ENCODE assay signal across 23 cellular contexts in the genomic region with DNA sequence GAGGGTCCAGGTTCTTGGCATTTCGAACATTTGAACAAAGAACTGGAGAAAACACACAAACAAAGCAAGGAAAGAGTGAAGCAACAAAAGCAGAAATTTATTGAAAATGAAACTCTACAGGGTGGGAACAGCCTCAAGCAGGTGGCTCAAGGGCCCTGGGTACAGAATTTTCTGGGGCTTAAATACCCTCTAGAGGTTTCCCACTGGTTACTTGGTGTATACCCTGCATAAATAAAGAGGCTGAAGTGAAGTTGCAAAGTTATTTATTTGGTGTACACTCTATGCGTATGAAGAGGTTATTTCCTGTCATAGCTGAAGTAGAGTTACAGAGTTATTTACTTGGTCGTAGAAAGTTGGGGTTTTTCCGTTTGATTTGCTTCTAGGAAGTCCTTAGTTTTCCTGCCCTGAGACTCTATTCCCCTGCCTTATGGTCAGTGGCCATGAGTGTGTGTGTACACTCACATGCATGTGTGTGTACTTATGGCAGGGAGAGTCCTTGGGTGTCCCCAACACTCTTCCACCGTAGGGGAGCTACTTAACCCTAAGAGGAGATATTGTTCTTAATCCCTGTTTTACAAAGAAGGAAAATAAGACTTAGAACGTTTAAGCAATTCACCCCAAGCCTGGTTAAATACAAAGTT. TPM values are rescaled to one million over a fixed set of nuclear protein-coding genes. Genes with fewer than 3 reads are reported as not detected.
A peak's percentile ranks its signal among the peaks of the same experiment; 100 is the strongest.
DNase-seq lines count a peak whose midpoint lies in the region; ATAC-seq, FAIRE-seq and TF ChIP-seq lines count a peak whose summit lies in the region.
"Had no signal": no experiment of that assay in that cellular context is flagged by ENCODE, and none has a peak within 500 bp of the region (broad histone marks: within the 10 kb centered on the region; RNA-seq: fewer than 3 reads in every experiment).

No MANE protein-coding gene starts in this region.

- H4K20me1 ChIP-seq in GM23338 (replicated peaks; ENCODE audit: insufficient read depth) (no peaks in the 10 kb centered on the region), GM12878 (ENCODE audit: control insufficient read depth, insufficient read depth) (no peaks in the 10 kb centered on the region)
- H4K20me1 ChIP-seq: BLaER1 had no signal

- no peaks in the 10 kb centered on the region for H3K9me3 Mint-ChIP-seq in GM23338
- H3K9me3 Mint-ChIP-seq in activated CD8-positive, alpha-beta memory T cell treated with anti-CD3 and anti-CD28 coated beads, Interleukin-2, amount 10 ng/mL, durations not matched to agents 7 days and 5 days (ENCODE audit: low read depth), result no peaks in the 10 kb centered on the region
- H3K9me3 Mint-ChIP-seq: CD4-positive, alpha-beta T cell had no signal

- no peak for TF ChIP-seq EP300 in GM12878 (IDR thresholded peaks at IDR 0.05; ENCODE audit: borderline replicate concordance in 1 of 2, control insufficient read depth in 1 of 2, low read depth in 2 of 2, low read length in 2 of 2)

- no TSS peak for BruUV-seq in GM12878 (replicated peaks; lab: Mats Ljungman, UMichigan)

- H3K9ac ChIP-seq in GM12878 (ENCODE audit: control insufficient read depth, insufficient read depth, low read length), result no peak overlapping the region
- H3K9ac ChIP-seq: BLaER1, SK-N-SH had no signal

- H3K27ac ChIP-seq in GM23338 (ENCODE audit: low read depth) (no peak overlapping the region), GM12878 (ENCODE audit: control insufficient read depth, insufficient read depth) (no peak overlapping the region), upper lobe of right lung (no peak overlapping the region)
- H3K27ac ChIP-seq: BLaER1, HL-60 had no signal

- peaks cover 3% of the 10 kb centered on the region for H3K27me3 Mint-ChIP-seq in GM23338 (ENCODE audit: insufficient read depth, low read depth, poor library complexity)
- H3K27me3 Mint-ChIP-seq in activated CD8-positive, alpha-beta memory T cell treated with anti-CD3 and anti-CD28 coated beads, Interleukin-2, amount 10 ng/mL, durations not matched to agents 7 days and 5 days, result peaks cover 51% of the 10 kb centered on the region

- TF ChIP-seq POLR2A in GM12878 (IDR thresholded peaks at IDR 0.05; ENCODE audit: low read depth, low read length), result no peak

- SMC1A ChIA-PET in GM12878 (lab: Charles Lee; ENCODE audit: uncharacterized antibody, unreplicated experiment), result interaction anchor here (0.7 to 2.3 kb wide), 6 partner anchors 7 to 1309 kb away, joined by 3 to 9 read pairs (median 3); no protein-coding TSS in a partner anchor

- no peak overlapping the region for H3K27ac Mint-ChIP-seq in GM23338
- no peak overlapping the region for H3K27ac Mint-ChIP-seq in activated CD8-positive, alpha-beta memory T cell treated with anti-CD3 and anti-CD28 coated beads, Interleukin-2, amount 10 ng/mL, durations not matched to agents 7 days and 5 days
- H3K27ac Mint-ChIP-seq: CD4-positive, alpha-beta T cell had no signal

- RAD21 ChIA-PET in GM12878 (lab: Charles Lee; ENCODE audit: unreplicated experiment), result no interaction called here

- TF ChIP-seq CTCF in GM23338 (conservative IDR thresholded peaks at IDR 0.05; ENCODE audit: low read depth in 2 of 2) (no peak), GM12878 (IDR thresholded peaks at IDR 0.05 in 2 of 3, conservative IDR thresholded peaks at IDR 0.05 in 1 of 3; ENCODE audit: control insufficient read depth in 2 of 3, extremely low read depth in 1 of 3, insufficient read depth in 1 of 3, low read depth in 3 of 3, low read length in 3 of 3) (no peak), upper lobe of right lung (IDR thresholded peaks at IDR 0.05) (no peak)

- peak overlapping the region; percentile 32; the same call in 1 of the 2 replicates for H2AFZ ChIP-seq in GM23338
- H2AFZ ChIP-seq in GM12878 (ENCODE audit: control insufficient read depth, low read depth, low read length), result peak overlapping the region; percentile 41; the same call in 1 of the 2 replicates

- H3K36me3 Mint-ChIP-seq in GM23338 (ENCODE audit: low read depth), result no peaks in the 10 kb centered on the region
- H3K36me3 Mint-ChIP-seq in activated CD8-positive, alpha-beta memory T cell treated with anti-CD3 and anti-CD28 coated beads, Interleukin-2, amount 10 ng/mL, durations not matched to agents 7 days and 5 days, result no peaks in the 10 kb centered on the region

- ATAC-seq in GM19324 (IDR thresholded peaks at IDR 0.05; ENCODE audit: low FRiP score, unreplicated experiment) (peak; percentile 57), GM23338 (no peak), GM12878 (peak; percentile 24), upper lobe of right lung (peak; percentile 59), HG03460 (IDR thresholded peaks at IDR 0.05; ENCODE audit: unreplicated experiment) (no peak)
- ATAC-seq in activated CD8-positive, alpha-beta memory T cell treated with anti-CD3 and anti-CD28 coated beads, Interleukin-2, amount 10 ng/mL, durations not matched to agents 7 days and 5 days, result no peak

- H3K36me3 ChIP-seq in GM23338 (ENCODE audit: insufficient read depth), result no peaks in the 10 kb centered on the region
- no peaks in the 10 kb centered on the region for H3K36me3 ChIP-seq in GM12878 (ENCODE audit: control insufficient read depth in 2 of 2, insufficient read depth in 2 of 2, low read length in 1 of 2)
- no peaks in the 10 kb centered on the region for H3K36me3 ChIP-seq in upper lobe of right lung
- H3K36me3 ChIP-seq: BLaER1 had no signal

- POLR2A ChIA-PET in GM12878 (lab: Charles Lee), result no interaction called here

- 22% methylated on average over 6 of the region's 6 CpGs for WGBS in GM12878 (ENCODE audit: insufficient coverage, insufficient replicate concordance, low lambda C conversion rate, missing lambda C conversion rate)

- H3K9me3 ChIP-seq in GM12878 (replicated peaks; ENCODE audit: control insufficient read depth, insufficient read depth, low read length), result no peaks in the 10 kb centered on the region
- no peaks in the 10 kb centered on the region for H3K9me3 ChIP-seq in upper lobe of right lung
- H3K9me3 ChIP-seq: BLaER1, SK-N-SH had no signal

- H3K79me2 ChIP-seq in GM23338 (replicated peaks; ENCODE audit: insufficient read depth) (no peaks in the 10 kb centered on the region), GM12878 (ENCODE audit: control insufficient read depth, insufficient read depth, low read length) (no peaks in the 10 kb centered on the region)

- H3K4me2 ChIP-seq in GM23338 (no peak overlapping the region), GM12878 (ENCODE audit: control insufficient read depth, insufficient read depth) (no peak overlapping the region)
- H3K4me2 ChIP-seq: BLaER1, SK-N-SH had no signal

- no peak for TF ChIP-seq RAD21 in GM12878 (IDR thresholded peaks at IDR 0.05; ENCODE audit: insufficient read depth, low read depth, low read length)

- H3K4me1 Mint-ChIP-seq in GM23338, result peaks cover 30% of the 10 kb centered on the region
- peaks cover 9% of the 10 kb centered on the region for H3K4me1 Mint-ChIP-seq in activated CD8-positive, alpha-beta memory T cell treated with anti-CD3 and anti-CD28 coated beads, Interleukin-2, amount 10 ng/mL, durations not matched to agents 7 days and 5 days

- H3K4me1 ChIP-seq in GM23338 (ENCODE audit: insufficient read depth), result peaks cover 21% of the 10 kb centered on the region
- H3K4me1 ChIP-seq in GM12878 (ENCODE audit: control insufficient read depth, insufficient read depth, low read length), result peaks cover under 1% of the 10 kb centered on the region; the same call in 1 of the 2 replicates
- H3K4me1 ChIP-seq in upper lobe of right lung, result peaks cover 4% of the 10 kb centered on the region

- intact Hi-C loops in GM12878 (cut with micrococcal nuclease; ENCODE audit: unreplicated experiment) (no loop called here), upper lobe of right lung (cut with DNase I) (no loop called here), posterior vena cava (cut with DNase I) (loop anchor here in 1 of 2 donors (10.0 kb wide), 1 partner anchor 314 kb away; no protein-coding TSS in a partner anchor)

- no peak overlapping the region for H3K4me3 ChIP-seq in GM23338
- no peak overlapping the region for H3K4me3 ChIP-seq in GM12878
- H3K4me3 ChIP-seq in upper lobe of right lung, result no peak overlapping the region
- H3K4me3 ChIP-seq: BLaER1 had no signal

- FAIRE-seq in GM12878 (lab: Jason Lieb, UNC), result no peak
- FAIRE-seq: H1 had no signal

- DNase-seq in GM23338 (ENCODE audit: low spot score), result no peak
- no peak for DNase-seq in GM12878 (ENCODE audit: low read depth, low spot score)
- no peak for DNase-seq in upper lobe of right lung
- no peak for DNase-seq in activated CD8-positive, alpha-beta memory T cell treated with anti-CD3 and anti-CD28 coated beads, Interleukin-2, amount 10 ng/mL, durations not matched to agents 7 days and 5 days
- DNase-seq in posterior vena cava (ENCODE audit: low spot score), result no peak
- DNase-seq: CD4-positive, alpha-beta T cell; COR-L47; DND-41; KBM-7; MM.1S; NCI-H1048; NCI-H1436; NCI-H187 treated with DMSO at 0.1 percent for 48 hours; NCI-H2107; NCI-H446 treated with DMSO at 0.1 percent for 48 hours; NCI-H526 treated with DMSO at 0.1 percent for 48 hours; SIG-M5; SK-N-SH had no signal

- CTCF ChIA-PET in GM12878 (lab: Yijun Ruan, JAX), result interaction anchor here (0.6 to 1.3 kb wide), 3 partner anchors 100 to 321 kb away, joined by 3 to 7 read pairs (median 3); no protein-coding TSS in a partner anchor
- CTCF ChIA-PET in activated CD8-positive, alpha-beta memory T cell treated with anti-CD3 and anti-CD28 coated beads, Interleukin-2, amount 10 ng/mL, durations not matched to agents 7 days and 5 days (lab: Charles Lee), result no interaction called here

- H3K9me2 ChIP-seq in GM23338 (ENCODE audit: insufficient read depth), result no peaks in the 10 kb centered on the region
- H3K9me2 ChIP-seq: SK-N-SH had no signal

- no peak overlapping the region for H3K4me3 Mint-ChIP-seq in GM23338
- H3K4me3 Mint-ChIP-seq in activated CD8-positive, alpha-beta memory T cell treated with anti-CD3 and anti-CD28 coated beads, Interleukin-2, amount 10 ng/mL, durations not matched to agents 7 days and 5 days, result no peak overlapping the region
- H3K4me3 Mint-ChIP-seq: CD4-positive, alpha-beta T cell had no signal

- in situ Hi-C loops in GM12878 (cut with MboI), result no loop called here

- H3F3A ChIP-seq in GM23338 (replicated peaks; ENCODE audit: low read depth), result no peaks in the 10 kb centered on the region

- H3K27me3 ChIP-seq in GM23338 (ENCODE audit: insufficient read depth), result no peaks in the 10 kb centered on the region
- H3K27me3 ChIP-seq in GM12878 (replicated peaks in 1 of 2; ENCODE audit: control insufficient read depth in 2 of 2, insufficient read depth in 2 of 2, low read length in 1 of 2), result 0 out of 4 replicates have a peak, but pooled peaks cover 0 to 1% of the 10 kb centered on the region in 2 experiments
- no peaks in the 10 kb centered on the region for H3K27me3 ChIP-seq in upper lobe of right lung
- H3K27me3 ChIP-seq: BLaER1 had no signal

RNA-seq across cellular contexts. Expression of gene SMCO4, which starts 5.6 kb away (rescaled TPM):
- total RNA-seq in GM23338 (2014; rRNA removed; shearing (Covaris generic)), result 21.9 and 49.0 TPM in 2 replicates
- polyA plus RNA-seq in GM23338 (2016; fragmentation: Nextera tagmentation; extraction: Ambion mirVana) (42.2 and 47.6 TPM in 2 replicates), GM12878 (2011; rRNA removed) (56.8 and 59.9 TPM in 2 replicates), GM12878 (2014; fragmentation: Illumina TruSeq; extraction: Trizol) (18.7 and 25.9 TPM in 2 replicates), GM12878 (2014; fragmentation: Nextera tagmentation; extraction: Ambion mirVana) (1 to 10 TPM; 3.6 to 8.1 TPM), GM12878 (2014; rRNA removed) (31.4 and 40.3 TPM in 2 replicates), GM12878 (2016; fragmentation: Nextera tagmentation; extraction: Ambion mirVana) (10 to 100 TPM; 36.4 to 41.8 TPM)
- 20.0 and 25.0 TPM in 2 replicates for total RNA-seq in GM12878 (2013; cell fraction: nucleolus; rRNA removed)
- total RNA-seq in GM12878 (2014; rRNA removed) (27.9 and 29.6 TPM in 2 replicates), GM12878 (2014; rRNA removed; fragmentation: Illumina TruSeq; extraction: Trizol) (23.6 and 24.4 TPM in 2 replicates), GM12878 (2021) (24.8 and 26.1 TPM in 2 replicates), upper lobe of right lung (55.7 TPM), posterior vena cava (10 to 100 TPM; 11.6 to 11.7 TPM)
- polyA plus RNA-seq in GM12878 (2011; ENCODE audit: low read depth), result 31.0 TPM
- polyA plus RNA-seq in GM12878 (2011; cell fraction: cytosol; rRNA removed), result 53.5 and 81.3 TPM in 2 replicates
- polyA plus RNA-seq in GM12878 (2011; cell fraction: nucleus; rRNA removed), result 42.5 and 56.3 TPM in 2 replicates
- 44.7 and 48.4 TPM in 2 replicates for polyA plus RNA-seq in GM12878 (2012)
- 14.8 and 28.9 TPM in 2 replicates for polyA minus RNA-seq in GM12878 (2011; rRNA and poly(A)+ RNA removed)
- 8.0 and 15.2 TPM in 2 replicates for polyA minus RNA-seq in GM12878 (2011; cell fraction: cytosol; rRNA and poly(A)+ RNA removed)
- polyA minus RNA-seq in GM12878 (2011; cell fraction: nucleus; rRNA and poly(A)+ RNA removed), result 8.9 and 11.4 TPM in 2 replicates
- 10 to 100 TPM; 37.5 to 62.6 TPM for total RNA-seq in activated CD8-positive, alpha-beta memory T cell treated with anti-CD3 and anti-CD28 coated beads, Interleukin-2, amount 10 ng/mL, durations not matched to agents 7 days and 5 days

Comparison
In these comparisons a context has a peak if more than half of its experiments do, and no peak if none do; other contexts are left out.
1. ATAC-seq: peak in GM19324 (single experiment), GM12878 (single experiment) and upper lobe of right lung (single experiment); none in GM23338 (single experiment), activated CD8-positive, alpha-beta memory T cell treated with anti-CD3 and anti-CD28 coated beads, Interleukin-2, amount 10 ng/mL, durations not matched to agents 7 days and 5 days (single experiment) and HG03460 (single experiment).